18 cellular contexts compared by ENCODE assay signal in genomic region chr15:35755237-35755802, GRCh38.
DNase-seq lines count a peak whose midpoint lies in the region; ATAC-seq and TF ChIP-seq lines count a peak whose summit lies in the region.
"Had no signal": no experiment of that assay in that cellular context is flagged by ENCODE, and none has a peak within 500 bp of the region (broad histone marks: within the 10 kb centered on the region; RNA-seq: fewer than 3 reads in every experiment).

No MANE protein-coding gene starts in this region.

- H3K36me3 ChIP-seq in HEK293 (ENCODE audit: control insufficient read depth in 2 of 2, insufficient read depth in 1 of 2, low read length in 2 of 2) (no peaks in the 10 kb centered on the region), osteoblast (ENCODE audit: insufficient read depth, low read length) (no peaks in the 10 kb centered on the region)
- H3K36me3 ChIP-seq: BLaER1 treated with 17β-estradiol and CSF1 and Interleukin-3, amounts not matched to agents 10 nM and 100 nM; HAP-1; SJSA1 had no signal

- H3K27ac ChIP-seq in HEK293 (ENCODE audit: extremely low read depth, low read depth, low read length) (peak overlapping the region; percentile 25; the same call in 1 of the 2 replicates), osteoblast (ENCODE audit: low read depth, low read length) (no peak overlapping the region)
- H3K27ac ChIP-seq: BLaER1 treated with 17β-estradiol and CSF1 and Interleukin-3, amounts not matched to agents 10 nM and 100 nM; SJSA1 had no signal

- H3K27ac Mint-ChIP-seq in brain, result peak overlapping the region in 3 of 5 experiments; percentile 8 to 13 (median 12)
- H3K27ac Mint-ChIP-seq: CD8-positive, alpha-beta memory T cell had no signal

- H3K4me3 ChIP-seq in AG10803 (ENCODE audit: low read length) (no peak overlapping the region), HEK293 (ENCODE audit: low read depth, low read length) (no peak overlapping the region), osteoblast (ENCODE audit: insufficient read depth, low read length) (no peak overlapping the region)
- H3K4me3 ChIP-seq: BLaER1 treated with 17β-estradiol and CSF1 and Interleukin-3, amounts not matched to agents 10 nM and 100 nM; HAP-1; SJSA1 had no signal

- H2AFZ ChIP-seq in osteoblast (ENCODE audit: low read length), result peak overlapping the region; percentile 9

- CTCF ChIA-PET in HEK293 (lab: Yijun Ruan, JAX), result no interaction called here

- no peaks in the 10 kb centered on the region for H3K27me3 ChIP-seq in osteoblast (ENCODE audit: insufficient read depth, low read length)
- H3K27me3 ChIP-seq: BLaER1 treated with 17β-estradiol and CSF1 and Interleukin-3, amounts not matched to agents 10 nM and 100 nM had no signal

- POLR2A ChIA-PET in HEK293 (lab: Yijun Ruan, JAX), result no interaction called here

- no peaks in the 10 kb centered on the region for H3K79me2 ChIP-seq in osteoblast (ENCODE audit: insufficient read depth, low read length)

- TF ChIP-seq CTCF in AG10803 (conservative IDR thresholded peaks at IDR 0.05; ENCODE audit: low read length), result no peak
- TF ChIP-seq CTCF in HEK293 (tag by site-specific recombination; IDR thresholded peaks at IDR 0.05), result no peak
- TF ChIP-seq CTCF in brain (conservative IDR thresholded peaks at IDR 0.05), result no peak
- TF ChIP-seq CTCF in osteoblast (IDR thresholded peaks at IDR 0.05; ENCODE audit: extremely low read depth, low read depth, low read length), result no peak
- no peak for TF ChIP-seq CTCF in GM13976 (IDR thresholded peaks at IDR 0.05; ENCODE audit: borderline replicate concordance, control extremely low read depth, extremely low read depth, insufficient read depth, missing control alignments)

- H3K9me3 Mint-ChIP-seq in brain, result peaks cover 0 to 4% (median 0%) of the 10 kb centered on the region in 5 experiments
- H3K9me3 Mint-ChIP-seq: CD8-positive, alpha-beta memory T cell had no signal

- ATAC-seq in GM21576 (IDR thresholded peaks at IDR 0.05; ENCODE audit: unreplicated experiment), result no peak
- ATAC-seq: Panc1 had no signal

- H4K20me1 ChIP-seq in osteoblast (ENCODE audit: insufficient read depth, low read length), result no peaks in the 10 kb centered on the region
- H4K20me1 ChIP-seq: BLaER1 treated with 17β-estradiol and CSF1 and Interleukin-3, amounts not matched to agents 10 nM and 100 nM had no signal

- in situ Hi-C loops in GM13976 (cut with MboI; ENCODE audit: low sequenced_read_pairs, unreplicated experiment), result no loop called here

- no peaks in the 10 kb centered on the region for H3K36me3 Mint-ChIP-seq in brain
- H3K36me3 Mint-ChIP-seq: CD8-positive, alpha-beta memory T cell had no signal

- no peak overlapping the region for H3K4me3 Mint-ChIP-seq in brain
- H3K4me3 Mint-ChIP-seq: CD8-positive, alpha-beta memory T cell had no signal

- H3K4me1 ChIP-seq in HEK293 (ENCODE audit: control insufficient read depth, insufficient read depth, low read length) (peaks cover 26% of the 10 kb centered on the region), osteoblast (ENCODE audit: insufficient read depth, low read length) (peaks cover 3% of the 10 kb centered on the region)
- H3K4me1 ChIP-seq: BLaER1 treated with 17β-estradiol and CSF1 and Interleukin-3, amounts not matched to agents 10 nM and 100 nM; SJSA1 had no signal

- H3K27me3 Mint-ChIP-seq in brain, result peaks cover 5% of the 10 kb centered on the region

- H3K9me3 ChIP-seq in HEK293 (ENCODE audit: control insufficient read depth, insufficient read depth, low read depth, low read length) (no peaks in the 10 kb centered on the region), osteoblast (ENCODE audit: low read depth, low read length) (no peaks in the 10 kb centered on the region)
- H3K9me3 ChIP-seq: BLaER1 treated with 17β-estradiol and CSF1 and Interleukin-3, amounts not matched to agents 10 nM and 100 nM; HAP-1; SJSA1 had no signal

- peaks cover 52% of the 10 kb centered on the region for H3K4me1 Mint-ChIP-seq in brain

- DNase-seq in AG10803 (ENCODE audit: low read depth) (peak; percentile 8), osteoblast (ENCODE audit: insufficient read length, low spot score, missing footprints) (no peak), pons (ENCODE audit: low spot score) (no peak), GM13976 (ENCODE audit: low spot score) (no peak)
- DNase-seq: CD8-positive, alpha-beta memory T cell; IMR-90; NCI-H1048; NCI-H1436 treated with DMSO at 0.1 percent for 48 hours; NCI-H2029; NCI-H345; NCI-H524 treated with DMSO at 0.1 percent for 48 hours had no signal

- H3K4me2 ChIP-seq in osteoblast (ENCODE audit: insufficient read depth, low read length), result no peak overlapping the region
- H3K4me2 ChIP-seq: BLaER1 treated with 17β-estradiol and CSF1 and Interleukin-3, amounts not matched to agents 10 nM and 100 nM had no signal

TF ChIP-seq in HEK293, 187 proteins besides CTCF, POLR2A, EP300 and RAD21 (continues in another document):
- TF ChIP-seq FEZF1 (tag by site-specific recombination; IDR thresholded peaks at IDR 0.05), result peak; percentile 75
- TF ChIP-seq ZFP41 (tag by site-specific recombination; IDR thresholded peaks at IDR 0.05; ENCODE audit: borderline replicate concordance), result no peak
- peak; percentile 78; the same call in 1 of the 2 replicates for TF ChIP-seq ZNF843 (tag by site-specific recombination; IDR thresholded peaks at IDR 0.05)
- no peak for TF ChIP-seq ZNF48 (tag by site-specific recombination; IDR thresholded peaks at IDR 0.05)
- TF ChIP-seq BCL11A (tag by site-specific recombination; IDR thresholded peaks at IDR 0.05; ENCODE audit: low read depth), result peak; percentile 81; the same call in 1 of the 2 replicates
- TF ChIP-seq, protein P1, sequence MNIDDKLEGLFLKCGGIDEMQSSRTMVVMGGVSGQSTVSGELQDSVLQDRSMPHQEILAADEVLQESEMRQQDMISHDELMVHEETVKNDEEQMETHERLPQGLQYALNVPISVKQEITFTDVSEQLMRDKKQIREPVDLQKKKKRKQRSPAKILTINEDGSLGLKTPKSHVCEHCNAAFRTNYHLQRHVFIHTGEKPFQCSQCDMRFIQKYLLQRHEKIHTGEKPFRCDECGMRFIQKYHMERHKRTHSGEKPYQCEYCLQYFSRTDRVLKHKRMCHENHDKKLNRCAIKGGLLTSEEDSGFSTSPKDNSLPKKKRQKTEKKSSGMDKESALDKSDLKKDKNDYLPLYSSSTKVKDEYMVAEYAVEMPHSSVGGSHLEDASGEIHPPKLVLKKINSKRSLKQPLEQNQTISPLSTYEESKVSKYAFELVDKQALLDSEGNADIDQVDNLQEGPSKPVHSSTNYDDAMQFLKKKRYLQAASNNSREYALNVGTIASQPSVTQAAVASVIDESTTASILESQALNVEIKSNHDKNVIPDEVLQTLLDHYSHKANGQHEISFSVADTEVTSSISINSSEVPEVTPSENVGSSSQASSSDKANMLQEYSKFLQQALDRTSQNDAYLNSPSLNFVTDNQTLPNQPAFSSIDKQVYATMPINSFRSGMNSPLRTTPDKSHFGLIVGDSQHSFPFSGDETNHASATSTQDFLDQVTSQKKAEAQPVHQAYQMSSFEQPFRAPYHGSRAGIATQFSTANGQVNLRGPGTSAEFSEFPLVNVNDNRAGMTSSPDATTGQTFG (tag by site-specific recombination; IDR thresholded peaks at IDR 0.05; ENCODE audit: borderline replicate concordance), result 0 out of 2 replicates have a peak, but pooled peaks have one; percentile 38
- TF ChIP-seq, protein P2, sequence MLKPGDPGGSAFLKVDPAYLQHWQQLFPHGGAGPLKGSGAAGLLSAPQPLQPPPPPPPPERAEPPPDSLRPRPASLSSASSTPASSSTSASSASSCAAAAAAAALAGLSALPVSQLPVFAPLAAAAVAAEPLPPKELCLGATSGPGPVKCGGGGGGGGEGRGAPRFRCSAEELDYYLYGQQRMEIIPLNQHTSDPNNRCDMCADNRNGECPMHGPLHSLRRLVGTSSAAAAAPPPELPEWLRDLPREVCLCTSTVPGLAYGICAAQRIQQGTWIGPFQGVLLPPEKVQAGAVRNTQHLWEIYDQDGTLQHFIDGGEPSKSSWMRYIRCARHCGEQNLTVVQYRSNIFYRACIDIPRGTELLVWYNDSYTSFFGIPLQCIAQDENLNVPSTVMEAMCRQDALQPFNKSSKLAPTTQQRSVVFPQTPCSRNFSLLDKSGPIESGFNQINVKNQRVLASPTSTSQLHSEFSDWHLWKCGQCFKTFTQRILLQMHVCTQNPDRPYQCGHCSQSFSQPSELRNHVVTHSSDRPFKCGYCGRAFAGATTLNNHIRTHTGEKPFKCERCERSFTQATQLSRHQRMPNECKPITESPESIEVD (tag by site-specific recombination; IDR thresholded peaks at IDR 0.05), result peak; percentile 65; the same call in 1 of the 2 replicates
- TF ChIP-seq PRDM4 (tag by site-specific recombination; IDR thresholded peaks at IDR 0.05), result 0 out of 2 replicates have a peak, but pooled peaks have one; percentile 7
- TF ChIP-seq ZNF350 (tag by site-specific recombination; IDR thresholded peaks at IDR 0.05), result no peak
- TF ChIP-seq ZFP69B (tag by site-specific recombination; IDR thresholded peaks at IDR 0.05), result no peak
- 0 out of 2 replicates have a peak, but pooled peaks have one; percentile 30 for TF ChIP-seq ZEB2 (tag by site-specific recombination; IDR thresholded peaks at IDR 0.05)
- TF ChIP-seq ZBTB17 (tag by site-specific recombination; IDR thresholded peaks at IDR 0.05), result 0 out of 2 replicates have a peak, but pooled peaks have one; percentile 17
- peak; percentile 51; the same call in 1 of the 2 replicates for TF ChIP-seq ZXDB (tag by site-specific recombination; IDR thresholded peaks at IDR 0.05)
- TF ChIP-seq ZNF654 (tag by site-specific recombination; IDR thresholded peaks at IDR 0.05; ENCODE audit: low read depth), result peak; percentile 11; the same call in 1 of the 2 replicates
- peak; percentile 65; the same call in 1 of the 2 replicates for TF ChIP-seq ZNF664 (tag by site-specific recombination; IDR thresholded peaks at IDR 0.05)
